2 cellular contexts compared by ENCODE assay signal in genomic region chrX:132426695-132427281, GRCh38.
TF ChIP-seq lines count a peak whose summit lies in the region.

No MANE protein-coding gene starts in this region.

TF ChIP-seq in A549, 52 proteins besides CTCF, POLR2A, EP300 and RAD21 (continued from another document):
- TF ChIP-seq E2F6 (IDR thresholded peaks at IDR 0.05; ENCODE audit: borderline replicate concordance, low read depth) (no peak), ZFP36 (IDR thresholded peaks at IDR 0.05; ENCODE audit: borderline replicate concordance, partially characterized antibody) (no peak), USF2 (IDR thresholded peaks at IDR 0.05) (no peak), EHMT2 (IDR thresholded peaks at IDR 0.05; ENCODE audit: low read depth) (no peak), RARB (CRISPR knock-in tag; IDR thresholded peaks at IDR 0.05) (no peak), CBX2 (IDR thresholded peaks at IDR 0.05; ENCODE audit: borderline replicate concordance, low read depth) (no peak), MAZ (IDR thresholded peaks at IDR 0.05; ENCODE audit: borderline replicate concordance, low read depth, low read length) (no peak), ZSCAN20 (CRISPR knock-in tag; IDR thresholded peaks at IDR 0.05) (no peak), RCOR1 (IDR thresholded peaks at IDR 0.05; ENCODE audit: low read depth, low read length) (no peak)

TF ChIP-seq in GM23338, 12 proteins besides CTCF, POLR2A, EP300 and RAD21:
- no peak for TF ChIP-seq REST (IDR thresholded peaks at IDR 0.05; ENCODE audit: unreplicated experiment)
- TF ChIP-seq CREB1 (CRISPR knock-in tag; IDR thresholded peaks at IDR 0.05; ENCODE audit: low read depth): no peak
- no peak for TF ChIP-seq ZNF462 (CRISPR knock-in tag; IDR thresholded peaks at IDR 0.05)
- TF ChIP-seq POLR2AphosphoS5 (IDR thresholded peaks at IDR 0.05; ENCODE audit: low read depth): no peak
- TF ChIP-seq JUNB (IDR thresholded peaks at IDR 0.05; ENCODE audit: unreplicated experiment): no peak
- no peak for TF ChIP-seq ZNF114 (CRISPR knock-in tag; IDR thresholded peaks at IDR 0.05)
- no peak for TF ChIP-seq ZNF331 (CRISPR knock-in tag; IDR thresholded peaks at IDR 0.05; ENCODE audit: low read depth)
- no peak for TF ChIP-seq EZH2phosphoT487 (IDR thresholded peaks at IDR 0.05; ENCODE audit: unreplicated experiment)
- no peak for TF ChIP-seq STAT1 (IDR thresholded peaks at IDR 0.05; ENCODE audit: unreplicated experiment)
- TF ChIP-seq ETS1 (IDR thresholded peaks at IDR 0.05): no peak
- no peak for TF ChIP-seq NANOG (IDR thresholded peaks at IDR 0.05; ENCODE audit: borderline replicate concordance)
- TF ChIP-seq EZH2 (IDR thresholded peaks at IDR 0.05; ENCODE audit: low read depth, unreplicated experiment): no peak
